8 cellular contexts compared by ENCODE assay signal in genomic region chr15:23642413-23643044, GRCh38. TPM values are rescaled to one million over a fixed set of nuclear protein-coding genes. Genes with fewer than 3 reads are reported as not detected.
DNase-seq lines count a peak whose midpoint lies in the region; ATAC-seq, FAIRE-seq and TF ChIP-seq lines count a peak whose summit lies in the region.

No MANE protein-coding gene starts in this region.

- H3K36me3 ChIP-seq in DOHH2 (ENCODE audit: control insufficient read depth, low read length) (no peaks in the 10 kb centered on the region), pancreas (no peaks in the 10 kb centered on the region)

- H4K20me1 ChIP-seq in DOHH2 (ENCODE audit: control insufficient read depth, insufficient read depth, low read depth, low read length) = no peaks in the 10 kb centered on the region

- no peaks in the 10 kb centered on the region for H3K27me3 Mint-ChIP-seq in activated T-cell treated with anti-CD3 and anti-CD28 coated beads, Interleukin-2, amount 50 U/mL, for 72 hours (ENCODE audit: low read depth)
- peaks cover 11% of the 10 kb centered on the region for H3K27me3 Mint-ChIP-seq in glutamatergic neuron (ENCODE audit: unreplicated experiment)

- no peaks in the 10 kb centered on the region for H3K79me2 ChIP-seq in DOHH2 (ENCODE audit: control insufficient read depth, low read length)

- peak; percentile 45 for ATAC-seq in HG03565 (IDR thresholded peaks at IDR 0.05; ENCODE audit: unreplicated experiment)
- peak; percentile 24 to 33 for ATAC-seq in activated T-cell treated with anti-CD3 and anti-CD28 coated beads, Interleukin-2, amount 50 U/mL, for 72 hours (replicated peaks in 1 of 2)
- ATAC-seq in pancreas = peak; percentile 76 to 93 (median 90)
- no peak for ATAC-seq in GM19395 (IDR thresholded peaks at IDR 0.05; ENCODE audit: unreplicated experiment)
- no peak for ATAC-seq in HG03097 (IDR thresholded peaks at IDR 0.05; ENCODE audit: low FRiP score, unreplicated experiment)

- no peaks in the 10 kb centered on the region for H3K9me3 Mint-ChIP-seq in activated T-cell treated with anti-CD3 and anti-CD28 coated beads, Interleukin-2, amount 50 U/mL, for 72 hours
- peaks cover 7% of the 10 kb centered on the region for H3K9me3 Mint-ChIP-seq in glutamatergic neuron (ENCODE audit: unreplicated experiment)

- H3K9me3 ChIP-seq in DOHH2 (ENCODE audit: control insufficient read depth, insufficient read depth, low read length) (peaks cover 6% of the 10 kb centered on the region; the same call in 1 of the 2 replicates), pancreas (no peaks in the 10 kb centered on the region)

- no peak for FAIRE-seq in pancreas (lab: Jason Lieb, UNC)

- DNase-seq in NCI-H774 (lab: John Stamatoyannopoulos, UW) (peak; percentile 38), glutamatergic neuron (peak; percentile 77), pancreas (peak; percentile 37 to 75 (median 60))
- DNase-seq in activated T-cell treated with anti-CD3 and anti-CD28 coated beads, Interleukin-2, amount 50 U/mL, for 72 hours = peak; percentile 29 to 37

- no peaks in the 10 kb centered on the region for H3F3A ChIP-seq in DOHH2 (ENCODE audit: control insufficient read depth, insufficient read depth)

- H3K4me1 ChIP-seq in DOHH2 (ENCODE audit: control insufficient read depth, low read length) (no peaks in the 10 kb centered on the region), pancreas (no peaks in the 10 kb centered on the region)

- TF ChIP-seq CTCF in DOHH2 (IDR thresholded peaks at IDR 0.05; ENCODE audit: low read depth, low read length, poor library complexity, severe bottlenecking) (peak; percentile 92), glutamatergic neuron (IDR thresholded peaks at IDR 0.05; ENCODE audit: partially characterized antibody, unreplicated experiment) (peak; percentile 92), pancreas (IDR thresholded peaks at IDR 0.05) (peak; percentile 75 to 87 (median 86))

- no peaks in the 10 kb centered on the region for H3K27me3 ChIP-seq in DOHH2 (ENCODE audit: control insufficient read depth, low read length)
- no peaks in the 10 kb centered on the region for H3K27me3 ChIP-seq in pancreas

- intact Hi-C loops in pancreas (cut with DNase I) = loop anchor here in 1 of 3 donors (10.0 kb wide), 1 partner anchor 1202 kb away; no protein-coding TSS in a partner anchor

- H3K4me3 ChIP-seq in DOHH2 (ENCODE audit: low read length) (no peak overlapping the region), pancreas (no peak overlapping the region)

- H3K27ac ChIP-seq in DOHH2 (ENCODE audit: low read depth, low read length) (no peak overlapping the region), pancreas (no peak overlapping the region)

- no peak overlapping the region for H3K4me3 Mint-ChIP-seq in activated T-cell treated with anti-CD3 and anti-CD28 coated beads, Interleukin-2, amount 50 U/mL, for 72 hours
- peak overlapping the region; percentile 11 for H3K4me3 Mint-ChIP-seq in glutamatergic neuron (ENCODE audit: unreplicated experiment)

- 13 to 18% methylated on average over 13 of the region's 13 CpGs for WGBS in pancreas, 2 donors

- H3K4me2 ChIP-seq in DOHH2 (ENCODE audit: low read length) = no peak overlapping the region

- H3K9me2 ChIP-seq in DOHH2 (replicated peaks; ENCODE audit: control insufficient read depth, low read length) = no peaks in the 10 kb centered on the region

- no peaks in the 10 kb centered on the region for H3K36me3 Mint-ChIP-seq in activated T-cell treated with anti-CD3 and anti-CD28 coated beads, Interleukin-2, amount 50 U/mL, for 72 hours (ENCODE audit: insufficient read depth in 2 of 2)
- no peaks in the 10 kb centered on the region for H3K36me3 Mint-ChIP-seq in glutamatergic neuron (ENCODE audit: unreplicated experiment)

- no peaks in the 10 kb centered on the region for H3K4me1 Mint-ChIP-seq in activated T-cell treated with anti-CD3 and anti-CD28 coated beads, Interleukin-2, amount 50 U/mL, for 72 hours (ENCODE audit: low read depth)
- peaks cover 37% of the 10 kb centered on the region for H3K4me1 Mint-ChIP-seq in glutamatergic neuron (ENCODE audit: low read depth, unreplicated experiment)

- no peak overlapping the region for H3K27ac Mint-ChIP-seq in activated T-cell treated with anti-CD3 and anti-CD28 coated beads, Interleukin-2, amount 50 U/mL, for 72 hours
- H3K27ac Mint-ChIP-seq in glutamatergic neuron (ENCODE audit: unreplicated experiment) = peak overlapping the region; percentile 68

RNA-seq across cellular contexts. Expression of gene MAGEL2, which starts 5.1 kb away (rescaled TPM):
- not detected for total RNA-seq in activated T-cell treated with anti-CD3 and anti-CD28 coated beads, Interleukin-2, amount 50 U/mL, for 72 hours
- total RNA-seq in glutamatergic neuron (ENCODE audit: unreplicated experiment) = 27.1 TPM
- total RNA-seq in pancreas = 1 to 10 TPM in 2 of 6 donors, under 1 TPM in 4; 0.23 to 1.4 (median 0.82) TPM
- polyA plus RNA-seq in pancreas = 1 to 10 TPM in 1 of 2 donors, under 1 TPM in 1; 0.72 to 3.8 TPM

RNA-seq across cellular contexts. Expression of gene NDN, which starts 44.6 kb away (rescaled TPM):
- 1 to 10 TPM; 1.5 to 1.6 TPM for total RNA-seq in activated T-cell treated with anti-CD3 and anti-CD28 coated beads, Interleukin-2, amount 50 U/mL, for 72 hours
- 115 TPM for total RNA-seq in glutamatergic neuron (ENCODE audit: unreplicated experiment)
- total RNA-seq in pancreas = 10 to 100 TPM in 2 of 6 donors, 1 to 10 TPM in 4; 3.7 to 14.2 (median 8.2) TPM
- polyA plus RNA-seq in pancreas = 10 to 100 TPM in 1 of 2 donors, 1 to 10 TPM in 1; 7.6 to 38.9 TPM

Comparison
In these comparisons a context has a peak if more than half of its experiments do, and no peak if none do; other contexts are left out.
1. ATAC-seq: peak in HG03565 (single experiment), activated T-cell treated with anti-CD3 and anti-CD28 coated beads, Interleukin-2, amount 50 U/mL, for 72 hours (2 of 2) and pancreas (4 of 4); none in GM19395 (single experiment) and HG03097 (single experiment).
2. RNA of gene MAGEL2, which starts 5.1 kb away (total RNA-seq): 27.1 TPM in glutamatergic neuron (single experiment); 0.23 to 1.4 TPM in pancreas and not detected in activated T-cell treated with anti-CD3 and anti-CD28 coated beads, Interleukin-2, amount 50 U/mL, for 72 hours; every median in the first group is over 10 times any median in the second.
3. Peak in every context shown above with its lines, with median percentiles within 50 percentile points of each other: CTCF ChIP-seq and DNase-seq.